1 cellular context compared by ENCODE assay signal in the genomic region with DNA sequence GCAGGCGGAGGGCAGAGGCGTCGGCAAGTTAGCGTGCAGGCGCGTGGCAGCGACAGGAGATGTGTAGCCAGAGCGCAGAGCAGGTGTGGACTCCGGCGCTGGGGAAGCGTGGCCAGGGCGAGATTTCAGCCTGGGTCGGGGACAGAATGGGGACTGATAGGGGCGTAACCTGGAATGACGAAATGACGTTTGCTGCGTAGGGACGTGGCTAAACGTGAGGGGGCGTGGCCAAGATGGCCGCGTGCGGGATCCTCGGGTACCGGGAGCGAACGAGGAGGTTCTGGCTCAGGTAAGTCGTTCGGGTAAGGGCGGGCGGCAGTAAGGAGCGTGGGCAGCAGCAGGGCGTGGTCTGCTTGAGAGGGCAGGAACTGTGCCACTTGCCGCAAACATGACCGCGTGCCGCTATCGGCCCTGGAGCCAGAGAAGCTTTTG.
TF ChIP-seq lines count a peak whose summit lies in the region.

No MANE protein-coding gene starts in this region.

TF ChIP-seq in K562, 482 proteins besides CTCF, POLR2A, EP300 and RAD21 (continued from another document and continues in another):
- TF ChIP-seq, protein P1, sequence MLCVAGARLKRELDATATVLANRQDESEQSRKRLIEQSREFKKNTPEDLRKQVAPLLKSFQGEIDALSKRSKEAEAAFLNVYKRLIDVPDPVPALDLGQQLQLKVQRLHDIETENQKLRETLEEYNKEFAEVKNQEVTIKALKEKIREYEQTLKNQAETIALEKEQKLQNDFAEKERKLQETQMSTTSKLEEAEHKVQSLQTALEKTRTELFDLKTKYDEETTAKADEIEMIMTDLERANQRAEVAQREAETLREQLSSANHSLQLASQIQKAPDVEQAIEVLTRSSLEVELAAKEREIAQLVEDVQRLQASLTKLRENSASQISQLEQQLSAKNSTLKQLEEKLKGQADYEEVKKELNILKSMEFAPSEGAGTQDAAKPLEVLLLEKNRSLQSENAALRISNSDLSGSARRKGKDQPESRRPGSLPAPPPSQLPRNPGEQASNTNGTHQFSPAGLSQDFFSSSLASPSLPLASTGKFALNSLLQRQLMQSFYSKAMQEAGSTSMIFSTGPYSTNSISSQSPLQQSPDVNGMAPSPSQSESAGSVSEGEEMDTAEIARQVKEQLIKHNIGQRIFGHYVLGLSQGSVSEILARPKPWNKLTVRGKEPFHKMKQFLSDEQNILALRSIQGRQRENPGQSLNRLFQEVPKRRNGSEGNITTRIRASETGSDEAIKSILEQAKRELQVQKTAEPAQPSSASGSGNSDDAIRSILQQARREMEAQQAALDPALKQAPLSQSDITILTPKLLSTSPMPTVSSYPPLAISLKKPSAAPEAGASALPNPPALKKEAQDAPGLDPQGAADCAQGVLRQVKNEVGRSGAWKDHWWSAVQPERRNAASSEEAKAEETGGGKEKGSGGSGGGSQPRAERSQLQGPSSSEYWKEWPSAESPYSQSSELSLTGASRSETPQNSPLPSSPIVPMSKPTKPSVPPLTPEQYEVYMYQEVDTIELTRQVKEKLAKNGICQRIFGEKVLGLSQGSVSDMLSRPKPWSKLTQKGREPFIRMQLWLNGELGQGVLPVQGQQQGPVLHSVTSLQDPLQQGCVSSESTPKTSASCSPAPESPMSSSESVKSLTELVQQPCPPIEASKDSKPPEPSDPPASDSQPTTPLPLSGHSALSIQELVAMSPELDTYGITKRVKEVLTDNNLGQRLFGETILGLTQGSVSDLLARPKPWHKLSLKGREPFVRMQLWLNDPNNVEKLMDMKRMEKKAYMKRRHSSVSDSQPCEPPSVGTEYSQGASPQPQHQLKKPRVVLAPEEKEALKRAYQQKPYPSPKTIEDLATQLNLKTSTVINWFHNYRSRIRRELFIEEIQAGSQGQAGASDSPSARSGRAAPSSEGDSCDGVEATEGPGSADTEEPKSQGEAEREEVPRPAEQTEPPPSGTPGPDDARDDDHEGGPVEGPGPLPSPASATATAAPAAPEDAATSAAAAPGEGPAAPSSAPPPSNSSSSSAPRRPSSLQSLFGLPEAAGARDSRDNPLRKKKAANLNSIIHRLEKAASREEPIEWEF (CRISPR knock-in tag; IDR thresholded peaks at IDR 0.05), result no peak
- peak; percentile 65; the same call in 1 of the 2 replicates for TF ChIP-seq CEBPG (CRISPR knock-in tag; IDR thresholded peaks at IDR 0.05)
- peak in 1 of 2 experiments; percentile 53; a peak in 1 of 4 replicates for TF ChIP-seq CEBPG (tag; conservative IDR thresholded peaks at IDR 0.05 in 1 of 2, IDR thresholded peaks at IDR 0.05 in 1 of 2)
- TF ChIP-seq ZNF384 (IDR thresholded peaks at IDR 0.05; ENCODE audit: low read depth, low read length), result no peak
- TF ChIP-seq BMI1 (IDR thresholded peaks at IDR 0.05; ENCODE audit: low read length), result no peak
- TF ChIP-seq, protein P2, sequence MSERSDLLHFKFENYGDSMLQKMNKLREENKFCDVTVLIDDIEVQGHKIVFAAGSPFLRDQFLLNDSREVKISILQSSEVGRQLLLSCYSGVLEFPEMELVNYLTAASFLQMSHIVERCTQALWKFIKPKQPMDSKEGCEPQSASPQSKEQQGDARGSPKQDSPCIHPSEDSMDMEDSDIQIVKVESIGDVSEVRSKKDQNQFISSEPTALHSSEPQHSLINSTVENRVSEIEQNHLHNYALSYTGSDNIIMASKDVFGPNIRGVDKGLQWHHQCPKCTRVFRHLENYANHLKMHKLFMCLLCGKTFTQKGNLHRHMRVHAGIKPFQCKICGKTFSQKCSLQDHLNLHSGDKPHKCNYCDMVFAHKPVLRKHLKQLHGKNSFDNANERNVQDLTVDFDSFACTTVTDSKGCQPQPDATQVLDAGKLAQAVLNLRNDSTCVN (CRISPR knock-in tag; IDR thresholded peaks at IDR 0.05), result no peak
- TF ChIP-seq, protein P3, sequence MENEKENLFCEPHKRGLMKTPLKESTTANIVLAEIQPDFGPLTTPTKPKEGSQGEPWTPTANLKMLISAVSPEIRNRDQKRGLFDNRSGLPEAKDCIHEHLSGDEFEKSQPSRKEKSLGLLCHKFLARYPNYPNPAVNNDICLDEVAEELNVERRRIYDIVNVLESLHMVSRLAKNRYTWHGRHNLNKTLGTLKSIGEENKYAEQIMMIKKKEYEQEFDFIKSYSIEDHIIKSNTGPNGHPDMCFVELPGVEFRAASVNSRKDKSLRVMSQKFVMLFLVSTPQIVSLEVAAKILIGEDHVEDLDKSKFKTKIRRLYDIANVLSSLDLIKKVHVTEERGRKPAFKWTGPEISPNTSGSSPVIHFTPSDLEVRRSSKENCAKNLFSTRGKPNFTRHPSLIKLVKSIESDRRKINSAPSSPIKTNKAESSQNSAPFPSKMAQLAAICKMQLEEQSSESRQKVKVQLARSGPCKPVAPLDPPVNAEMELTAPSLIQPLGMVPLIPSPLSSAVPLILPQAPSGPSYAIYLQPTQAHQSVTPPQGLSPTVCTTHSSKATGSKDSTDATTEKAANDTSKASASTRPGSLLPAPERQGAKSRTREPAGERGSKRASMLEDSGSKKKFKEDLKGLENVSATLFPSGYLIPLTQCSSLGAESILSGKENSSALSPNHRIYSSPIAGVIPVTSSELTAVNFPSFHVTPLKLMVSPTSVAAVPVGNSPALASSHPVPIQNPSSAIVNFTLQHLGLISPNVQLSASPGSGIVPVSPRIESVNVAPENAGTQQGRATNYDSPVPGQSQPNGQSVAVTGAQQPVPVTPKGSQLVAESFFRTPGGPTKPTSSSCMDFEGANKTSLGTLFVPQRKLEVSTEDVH (IDR thresholded peaks at IDR 0.05; ENCODE audit: low read depth, partially characterized antibody), result peak; percentile 24
- peak; percentile 66 for TF ChIP-seq RBFOX2 (IDR thresholded peaks at IDR 0.05; ENCODE audit: low read depth, low read length)
- TF ChIP-seq, protein P4, sequence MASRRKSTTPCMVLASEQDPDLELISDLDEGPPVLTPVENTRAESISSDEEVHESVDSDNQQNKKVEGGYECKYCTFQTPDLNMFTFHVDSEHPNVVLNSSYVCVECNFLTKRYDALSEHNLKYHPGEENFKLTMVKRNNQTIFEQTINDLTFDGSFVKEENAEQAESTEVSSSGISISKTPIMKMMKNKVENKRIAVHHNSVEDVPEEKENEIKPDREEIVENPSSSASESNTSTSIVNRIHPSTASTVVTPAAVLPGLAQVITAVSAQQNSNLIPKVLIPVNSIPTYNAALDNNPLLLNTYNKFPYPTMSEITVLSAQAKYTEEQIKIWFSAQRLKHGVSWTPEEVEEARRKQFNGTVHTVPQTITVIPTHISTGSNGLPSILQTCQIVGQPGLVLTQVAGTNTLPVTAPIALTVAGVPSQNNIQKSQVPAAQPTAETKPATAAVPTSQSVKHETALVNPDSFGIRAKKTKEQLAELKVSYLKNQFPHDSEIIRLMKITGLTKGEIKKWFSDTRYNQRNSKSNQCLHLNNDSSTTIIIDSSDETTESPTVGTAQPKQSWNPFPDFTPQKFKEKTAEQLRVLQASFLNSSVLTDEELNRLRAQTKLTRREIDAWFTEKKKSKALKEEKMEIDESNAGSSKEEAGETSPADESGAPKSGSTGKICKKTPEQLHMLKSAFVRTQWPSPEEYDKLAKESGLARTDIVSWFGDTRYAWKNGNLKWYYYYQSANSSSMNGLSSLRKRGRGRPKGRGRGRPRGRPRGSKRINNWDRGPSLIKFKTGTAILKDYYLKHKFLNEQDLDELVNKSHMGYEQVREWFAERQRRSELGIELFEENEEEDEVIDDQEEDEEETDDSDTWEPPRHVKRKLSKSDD (conservative IDR thresholded peaks at IDR 0.05; ENCODE audit: low read length), result no peak
- no peak for TF ChIP-seq ZNF217 (CRISPR knock-in tag; IDR thresholded peaks at IDR 0.05)
- TF ChIP-seq MAFG (tag; conservative IDR thresholded peaks at IDR 0.05), result no peak
- TF ChIP-seq KDM5B (IDR thresholded peaks at IDR 0.05; ENCODE audit: insufficient replicate concordance, low read depth, low read length), result peak; percentile 19
- TF ChIP-seq, protein P5, sequence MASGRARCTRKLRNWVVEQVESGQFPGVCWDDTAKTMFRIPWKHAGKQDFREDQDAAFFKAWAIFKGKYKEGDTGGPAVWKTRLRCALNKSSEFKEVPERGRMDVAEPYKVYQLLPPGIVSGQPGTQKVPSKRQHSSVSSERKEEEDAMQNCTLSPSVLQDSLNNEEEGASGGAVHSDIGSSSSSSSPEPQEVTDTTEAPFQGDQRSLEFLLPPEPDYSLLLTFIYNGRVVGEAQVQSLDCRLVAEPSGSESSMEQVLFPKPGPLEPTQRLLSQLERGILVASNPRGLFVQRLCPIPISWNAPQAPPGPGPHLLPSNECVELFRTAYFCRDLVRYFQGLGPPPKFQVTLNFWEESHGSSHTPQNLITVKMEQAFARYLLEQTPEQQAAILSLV (tag; IDR thresholded peaks at IDR 0.05), result no peak
- TF ChIP-seq TARDBP (IDR thresholded peaks at IDR 0.05), result peak; percentile 23; the same call in 1 of the 2 replicates
- no peak for TF ChIP-seq MEIS2 (IDR thresholded peaks at IDR 0.05; ENCODE audit: partially characterized antibody)
- no peak for TF ChIP-seq TCF7 (IDR thresholded peaks at IDR 0.05; ENCODE audit: borderline replicate concordance)
- no peak for TF ChIP-seq ADNP (tag; IDR thresholded peaks at IDR 0.05)
- TF ChIP-seq, protein P6, sequence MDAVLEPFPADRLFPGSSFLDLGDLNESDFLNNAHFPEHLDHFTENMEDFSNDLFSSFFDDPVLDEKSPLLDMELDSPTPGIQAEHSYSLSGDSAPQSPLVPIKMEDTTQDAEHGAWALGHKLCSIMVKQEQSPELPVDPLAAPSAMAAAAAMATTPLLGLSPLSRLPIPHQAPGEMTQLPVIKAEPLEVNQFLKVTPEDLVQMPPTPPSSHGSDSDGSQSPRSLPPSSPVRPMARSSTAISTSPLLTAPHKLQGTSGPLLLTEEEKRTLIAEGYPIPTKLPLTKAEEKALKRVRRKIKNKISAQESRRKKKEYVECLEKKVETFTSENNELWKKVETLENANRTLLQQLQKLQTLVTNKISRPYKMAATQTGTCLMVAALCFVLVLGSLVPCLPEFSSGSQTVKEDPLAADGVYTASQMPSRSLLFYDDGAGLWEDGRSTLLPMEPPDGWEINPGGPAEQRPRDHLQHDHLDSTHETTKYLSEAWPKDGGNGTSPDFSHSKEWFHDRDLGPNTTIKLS (IDR thresholded peaks at IDR 0.05; ENCODE audit: borderline replicate concordance, low read depth), result peak; percentile 87
- no peak for TF ChIP-seq MECOM (CRISPR knock-in tag; IDR thresholded peaks at IDR 0.05)
- TF ChIP-seq, protein P7, sequence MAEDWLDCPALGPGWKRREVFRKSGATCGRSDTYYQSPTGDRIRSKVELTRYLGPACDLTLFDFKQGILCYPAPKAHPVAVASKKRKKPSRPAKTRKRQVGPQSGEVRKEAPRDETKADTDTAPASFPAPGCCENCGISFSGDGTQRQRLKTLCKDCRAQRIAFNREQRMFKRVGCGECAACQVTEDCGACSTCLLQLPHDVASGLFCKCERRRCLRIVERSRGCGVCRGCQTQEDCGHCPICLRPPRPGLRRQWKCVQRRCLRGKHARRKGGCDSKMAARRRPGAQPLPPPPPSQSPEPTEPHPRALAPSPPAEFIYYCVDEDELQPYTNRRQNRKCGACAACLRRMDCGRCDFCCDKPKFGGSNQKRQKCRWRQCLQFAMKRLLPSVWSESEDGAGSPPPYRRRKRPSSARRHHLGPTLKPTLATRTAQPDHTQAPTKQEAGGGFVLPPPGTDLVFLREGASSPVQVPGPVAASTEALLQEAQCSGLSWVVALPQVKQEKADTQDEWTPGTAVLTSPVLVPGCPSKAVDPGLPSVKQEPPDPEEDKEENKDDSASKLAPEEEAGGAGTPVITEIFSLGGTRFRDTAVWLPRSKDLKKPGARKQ (CRISPR knock-in tag; IDR thresholded peaks at IDR 0.05), result no peak
- peak; percentile 82 for TF ChIP-seq RBBP5 (IDR thresholded peaks at IDR 0.05; ENCODE audit: borderline replicate concordance, insufficient read depth, low read length, poor library complexity, severe bottlenecking)
- TF ChIP-seq, protein P8, sequence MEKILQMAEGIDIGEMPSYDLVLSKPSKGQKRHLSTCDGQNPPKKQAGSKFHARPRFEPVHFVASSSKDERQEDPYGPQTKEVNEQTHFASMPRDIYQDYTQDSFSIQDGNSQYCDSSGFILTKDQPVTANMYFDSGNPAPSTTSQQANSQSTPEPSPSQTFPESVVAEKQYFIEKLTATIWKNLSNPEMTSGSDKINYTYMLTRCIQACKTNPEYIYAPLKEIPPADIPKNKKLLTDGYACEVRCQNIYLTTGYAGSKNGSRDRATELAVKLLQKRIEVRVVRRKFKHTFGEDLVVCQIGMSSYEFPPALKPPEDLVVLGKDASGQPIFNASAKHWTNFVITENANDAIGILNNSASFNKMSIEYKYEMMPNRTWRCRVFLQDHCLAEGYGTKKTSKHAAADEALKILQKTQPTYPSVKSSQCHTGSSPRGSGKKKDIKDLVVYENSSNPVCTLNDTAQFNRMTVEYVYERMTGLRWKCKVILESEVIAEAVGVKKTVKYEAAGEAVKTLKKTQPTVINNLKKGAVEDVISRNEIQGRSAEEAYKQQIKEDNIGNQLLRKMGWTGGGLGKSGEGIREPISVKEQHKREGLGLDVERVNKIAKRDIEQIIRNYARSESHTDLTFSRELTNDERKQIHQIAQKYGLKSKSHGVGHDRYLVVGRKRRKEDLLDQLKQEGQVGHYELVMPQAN (IDR thresholded peaks at IDR 0.05; ENCODE audit: borderline replicate concordance), result peak; percentile 84; the same call in 1 of the 2 replicates
- no peak for TF ChIP-seq CAMTA2 (CRISPR knock-in tag; conservative IDR thresholded peaks at IDR 0.05)
- no peak for TF ChIP-seq ZNF143 (CRISPR knock-in tag; IDR thresholded peaks at IDR 0.05)
- no peak for TF ChIP-seq HNRNPK (IDR thresholded peaks at IDR 0.05; ENCODE audit: low read depth, low read length, poor library complexity, severe bottlenecking)
- no peak for TF ChIP-seq STAG1 (CRISPR knock-in tag; IDR thresholded peaks at IDR 0.05; ENCODE audit: borderline replicate concordance)
- TF ChIP-seq, protein P9, sequence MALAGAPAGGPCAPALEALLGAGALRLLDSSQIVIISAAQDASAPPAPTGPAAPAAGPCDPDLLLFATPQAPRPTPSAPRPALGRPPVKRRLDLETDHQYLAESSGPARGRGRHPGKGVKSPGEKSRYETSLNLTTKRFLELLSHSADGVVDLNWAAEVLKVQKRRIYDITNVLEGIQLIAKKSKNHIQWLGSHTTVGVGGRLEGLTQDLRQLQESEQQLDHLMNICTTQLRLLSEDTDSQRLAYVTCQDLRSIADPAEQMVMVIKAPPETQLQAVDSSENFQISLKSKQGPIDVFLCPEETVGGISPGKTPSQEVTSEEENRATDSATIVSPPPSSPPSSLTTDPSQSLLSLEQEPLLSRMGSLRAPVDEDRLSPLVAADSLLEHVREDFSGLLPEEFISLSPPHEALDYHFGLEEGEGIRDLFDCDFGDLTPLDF (CRISPR knock-in tag; IDR thresholded peaks at IDR 0.05), result no peak
- TF ChIP-seq TBL1XR1 (IDR thresholded peaks at IDR 0.05; ENCODE audit: low read length in 2 of 2), result no peak
- TF ChIP-seq ZNF212 (CRISPR knock-in tag; IDR thresholded peaks at IDR 0.05), result no peak
- TF ChIP-seq, protein P10, sequence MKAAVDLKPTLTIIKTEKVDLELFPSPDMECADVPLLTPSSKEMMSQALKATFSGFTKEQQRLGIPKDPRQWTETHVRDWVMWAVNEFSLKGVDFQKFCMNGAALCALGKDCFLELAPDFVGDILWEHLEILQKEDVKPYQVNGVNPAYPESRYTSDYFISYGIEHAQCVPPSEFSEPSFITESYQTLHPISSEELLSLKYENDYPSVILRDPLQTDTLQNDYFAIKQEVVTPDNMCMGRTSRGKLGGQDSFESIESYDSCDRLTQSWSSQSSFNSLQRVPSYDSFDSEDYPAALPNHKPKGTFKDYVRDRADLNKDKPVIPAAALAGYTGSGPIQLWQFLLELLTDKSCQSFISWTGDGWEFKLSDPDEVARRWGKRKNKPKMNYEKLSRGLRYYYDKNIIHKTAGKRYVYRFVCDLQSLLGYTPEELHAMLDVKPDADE (conservative IDR thresholded peaks at IDR 0.05; ENCODE audit: control insufficient read depth, low read depth, low read length), result peak; percentile 76; the same call in 1 of the 2 replicates
- no peak for TF ChIP-seq NFIC (IDR thresholded peaks at IDR 0.05)
